1 cellular context compared by ENCODE assay signal in the genomic region with DNA sequence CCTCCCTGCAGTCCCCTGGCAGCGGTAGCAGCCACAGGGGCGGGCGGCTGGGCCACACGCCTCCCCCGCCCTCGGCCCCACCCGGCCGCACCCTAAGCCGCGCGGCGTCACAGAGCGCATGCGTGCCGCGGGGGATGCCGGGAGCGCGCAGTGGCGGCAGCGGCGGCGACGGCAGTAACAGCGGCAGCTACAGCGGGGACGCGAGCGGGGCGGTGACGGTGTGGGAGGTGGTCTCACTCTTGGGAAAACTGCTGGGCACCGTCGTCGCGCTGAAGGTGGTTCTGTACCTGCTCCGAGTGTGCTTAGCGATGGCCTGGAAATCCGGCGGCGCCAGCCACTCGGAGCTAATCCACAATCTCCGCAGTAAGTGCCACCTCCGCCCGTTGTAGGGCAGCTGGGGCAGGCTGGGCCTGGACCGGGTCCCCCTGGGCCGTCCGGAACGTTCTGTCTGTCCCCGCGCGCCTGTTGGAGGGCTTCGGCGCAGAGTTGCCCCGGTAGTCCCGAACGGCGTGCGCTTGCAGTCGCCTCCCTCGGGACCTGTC.
TF ChIP-seq lines count a peak whose summit lies in the region.

TSS of gene PCMT1 (plus strand) at position 148 of the 542 bp plus-strand sequence. CDS start at position 309, 161 bp downstream.

TF ChIP-seq in HepG2, 621 proteins besides CTCF, POLR2A, EP300 and RAD21 (continued from another document and continues in another):
- no peak for TF ChIP-seq ZNF318 (CRISPR knock-in tag; IDR thresholded peaks at IDR 0.05)
- TF ChIP-seq TAF1 (CRISPR knock-in tag; IDR thresholded peaks at IDR 0.05): peak; percentile 89
- no peak for TF ChIP-seq RXRB (CRISPR knock-in tag; IDR thresholded peaks at IDR 0.05; ENCODE audit: borderline replicate concordance)
- 0 out of 2 replicates have a peak, but pooled peaks have one; percentile 14 for TF ChIP-seq ZNF329 (CRISPR knock-in tag; IDR thresholded peaks at IDR 0.05; ENCODE audit: low read depth)
- no peak for TF ChIP-seq DPF2 (CRISPR knock-in tag; IDR thresholded peaks at IDR 0.05; ENCODE audit: borderline replicate concordance, low read depth)
- TF ChIP-seq CBX5 (CRISPR knock-in tag; IDR thresholded peaks at IDR 0.05; ENCODE audit: borderline replicate concordance): no peak
- no peak for TF ChIP-seq MED8 (CRISPR knock-in tag; IDR thresholded peaks at IDR 0.05; ENCODE audit: insufficient replicate concordance)
- TF ChIP-seq, protein P1, sequence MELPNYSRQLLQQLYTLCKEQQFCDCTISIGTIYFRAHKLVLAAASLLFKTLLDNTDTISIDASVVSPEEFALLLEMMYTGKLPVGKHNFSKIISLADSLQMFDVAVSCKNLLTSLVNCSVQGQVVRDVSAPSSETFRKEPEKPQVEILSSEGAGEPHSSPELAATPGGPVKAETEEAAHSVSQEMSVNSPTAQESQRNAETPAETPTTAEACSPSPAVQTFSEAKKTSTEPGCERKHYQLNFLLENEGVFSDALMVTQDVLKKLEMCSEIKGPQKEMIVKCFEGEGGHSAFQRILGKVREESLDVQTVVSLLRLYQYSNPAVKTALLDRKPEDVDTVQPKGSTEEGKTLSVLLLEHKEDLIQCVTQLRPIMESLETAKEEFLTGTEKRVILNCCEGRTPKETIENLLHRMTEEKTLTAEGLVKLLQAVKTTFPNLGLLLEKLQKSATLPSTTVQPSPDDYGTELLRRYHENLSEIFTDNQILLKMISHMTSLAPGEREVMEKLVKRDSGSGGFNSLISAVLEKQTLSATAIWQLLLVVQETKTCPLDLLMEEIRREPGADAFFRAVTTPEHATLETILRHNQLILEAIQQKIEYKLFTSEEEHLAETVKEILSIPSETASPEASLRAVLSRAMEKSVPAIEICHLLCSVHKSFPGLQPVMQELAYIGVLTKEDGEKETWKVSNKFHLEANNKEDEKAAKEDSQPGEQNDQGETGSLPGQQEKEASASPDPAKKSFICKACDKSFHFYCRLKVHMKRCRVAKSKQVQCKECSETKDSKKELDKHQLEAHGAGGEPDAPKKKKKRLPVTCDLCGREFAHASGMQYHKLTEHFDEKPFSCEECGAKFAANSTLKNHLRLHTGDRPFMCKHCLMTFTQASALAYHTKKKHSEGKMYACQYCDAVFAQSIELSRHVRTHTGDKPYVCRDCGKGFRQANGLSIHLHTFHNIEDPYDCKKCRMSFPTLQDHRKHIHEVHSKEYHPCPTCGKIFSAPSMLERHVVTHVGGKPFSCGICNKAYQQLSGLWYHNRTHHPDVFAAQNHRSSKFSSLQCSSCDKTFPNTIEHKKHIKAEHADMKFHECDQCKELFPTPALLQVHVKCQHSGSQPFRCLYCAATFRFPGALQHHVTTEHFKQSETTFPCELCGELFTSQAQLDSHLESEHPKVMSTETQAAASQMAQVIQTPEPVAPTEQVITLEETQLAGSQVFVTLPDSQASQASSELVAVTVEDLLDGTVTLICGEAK (IDR thresholded peaks at IDR 0.05): no peak
- TF ChIP-seq, protein P1 (CRISPR knock-in tag; IDR thresholded peaks at IDR 0.05): peak; percentile 46; the same call in 1 of the 2 replicates
- TF ChIP-seq ZGPAT (CRISPR knock-in tag; IDR thresholded peaks at IDR 0.05): peak; percentile 76
- TF ChIP-seq ZBTB37 (CRISPR knock-in tag; IDR thresholded peaks at IDR 0.05): no peak
- peak; percentile 88 for TF ChIP-seq THAP8 (CRISPR knock-in tag; IDR thresholded peaks at IDR 0.05; ENCODE audit: borderline replicate concordance)
- peak; percentile 93 for TF ChIP-seq ARNT2 (CRISPR knock-in tag; IDR thresholded peaks at IDR 0.05; ENCODE audit: low read depth)
- peak; percentile 52 for TF ChIP-seq DR1 (CRISPR knock-in tag; IDR thresholded peaks at IDR 0.05)
- TF ChIP-seq, protein P2, sequence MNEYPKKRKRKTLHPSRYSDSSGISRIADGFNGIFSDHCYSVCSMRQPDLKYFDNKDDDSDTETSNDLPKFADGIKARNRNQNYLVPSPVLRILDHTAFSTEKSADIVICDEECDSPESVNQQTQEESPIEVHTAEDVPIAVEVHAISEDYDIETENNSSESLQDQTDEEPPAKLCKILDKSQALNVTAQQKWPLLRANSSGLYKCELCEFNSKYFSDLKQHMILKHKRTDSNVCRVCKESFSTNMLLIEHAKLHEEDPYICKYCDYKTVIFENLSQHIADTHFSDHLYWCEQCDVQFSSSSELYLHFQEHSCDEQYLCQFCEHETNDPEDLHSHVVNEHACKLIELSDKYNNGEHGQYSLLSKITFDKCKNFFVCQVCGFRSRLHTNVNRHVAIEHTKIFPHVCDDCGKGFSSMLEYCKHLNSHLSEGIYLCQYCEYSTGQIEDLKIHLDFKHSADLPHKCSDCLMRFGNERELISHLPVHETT (CRISPR knock-in tag; conservative IDR thresholded peaks at IDR 0.05): no peak; the same call in none of the 2 replicates
- 0 out of 2 replicates have a peak, but pooled peaks have one; percentile 81 for TF ChIP-seq SNAPC2 (CRISPR knock-in tag; IDR thresholded peaks at IDR 0.05)
- no peak for TF ChIP-seq CBX2 (IDR thresholded peaks at IDR 0.05; ENCODE audit: low read depth, low read length)
- TF ChIP-seq CBX2 (CRISPR knock-in tag; IDR thresholded peaks at IDR 0.05; ENCODE audit: low read depth): no peak
- peak; percentile 95 for TF ChIP-seq BORCS8-MEF2B (CRISPR knock-in tag; IDR thresholded peaks at IDR 0.05)
- TF ChIP-seq, protein P3, sequence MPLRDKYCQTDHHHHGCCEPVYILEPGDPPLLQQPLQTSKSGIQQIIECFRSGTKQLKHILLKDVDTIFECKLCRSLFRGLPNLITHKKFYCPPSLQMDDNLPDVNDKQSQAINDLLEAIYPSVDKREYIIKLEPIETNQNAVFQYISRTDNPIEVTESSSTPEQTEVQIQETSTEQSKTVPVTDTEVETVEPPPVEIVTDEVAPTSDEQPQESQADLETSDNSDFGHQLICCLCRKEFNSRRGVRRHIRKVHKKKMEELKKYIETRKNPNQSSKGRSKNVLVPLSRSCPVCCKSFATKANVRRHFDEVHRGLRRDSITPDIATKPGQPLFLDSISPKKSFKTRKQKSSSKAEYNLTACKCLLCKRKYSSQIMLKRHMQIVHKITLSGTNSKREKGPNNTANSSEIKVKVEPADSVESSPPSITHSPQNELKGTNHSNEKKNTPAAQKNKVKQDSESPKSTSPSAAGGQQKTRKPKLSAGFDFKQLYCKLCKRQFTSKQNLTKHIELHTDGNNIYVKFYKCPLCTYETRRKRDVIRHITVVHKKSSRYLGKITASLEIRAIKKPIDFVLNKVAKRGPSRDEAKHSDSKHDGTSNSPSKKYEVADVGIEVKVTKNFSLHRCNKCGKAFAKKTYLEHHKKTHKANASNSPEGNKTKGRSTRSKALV (CRISPR knock-in tag; IDR thresholded peaks at IDR 0.05): peak; percentile 73; the same call in 1 of the 2 replicates
- TF ChIP-seq PCBP1 (IDR thresholded peaks at IDR 0.05; ENCODE audit: borderline replicate concordance, low read depth, low read length): no peak
- TF ChIP-seq CEBPB (IDR thresholded peaks at IDR 0.05; ENCODE audit: borderline replicate concordance, low read depth, low read length): no peak
